Comparison of ENCODE assay signal across 18 cellular contexts in genomic region chr19:3513198-3514140, GRCh38. TPM values are rescaled to one million over a fixed set of nuclear protein-coding genes. Genes with fewer than 3 reads are reported as not detected.
DNase-seq lines count a peak whose midpoint lies in the region; ATAC-seq and TF ChIP-seq lines count a peak whose summit lies in the region.
"Had no signal": no experiment of that assay in that cellular context is flagged by ENCODE, and none has a peak within 500 bp of the region (broad histone marks: within the 10 kb centered on the region; RNA-seq: fewer than 3 reads in every experiment).

No MANE protein-coding gene starts in this region.

- WGBS in right cardiac atrium: 74% methylated on average over 24 of the region's 24 CpGs

- H3K4me3 ChIP-seq in right atrium auricular region (no peak overlapping the region), right cardiac atrium (ENCODE audit: low read length) (no peak overlapping the region)
- H3K4me3 ChIP-seq: hepatocyte, Peyer's patch had no signal

- H3K27me3 ChIP-seq in right atrium auricular region (no peaks in the 10 kb centered on the region), right cardiac atrium (ENCODE audit: control insufficient read depth, insufficient read depth) (no peaks in the 10 kb centered on the region)
- H3K27me3 ChIP-seq: hepatocyte, Peyer's patch had no signal

- H3K9me3 ChIP-seq in right atrium auricular region: no peaks in the 10 kb centered on the region
- no peaks in the 10 kb centered on the region for H3K9me3 ChIP-seq in right cardiac atrium (ENCODE audit: control insufficient read depth, low read length)
- H3K9me3 ChIP-seq: Peyer's patch had no signal

- peaks cover 0 to 9% of the 10 kb centered on the region in 2 donors for H3K36me3 Mint-ChIP-seq in activated naive CD4-positive, alpha-beta T cell treated with anti-CD3 and anti-CD28 coated beads, Interleukin-2, amount 50 U/mL, for 72 hours

- peak; percentile 71 for DNase-seq in Right ventricle myocardium superior
- no peak for DNase-seq in right atrium auricular region (ENCODE audit: low spot score)
- peak in 1 of 3 donors; percentile 66 for DNase-seq in right cardiac atrium
- DNase-seq in activated naive CD4-positive, alpha-beta T cell treated with anti-CD3 and anti-CD28 coated beads, Interleukin-2, amount 50 U/mL, for 72 hours (ENCODE audit: low spot score in 2 of 2): no peak
- DNase-seq in putamen (ENCODE audit: low spot score): no peak
- no peak for DNase-seq in cortex of kidney (lab: John Stamatoyannopoulos, UW)
- DNase-seq: activated B cell treated with CpG ODN at 0.5 μM for 24 hours; activated effector memory CD4-positive, alpha-beta T cell treated with anti-CD3 and anti-CD28 coated beads, Interleukin-2, amount 50 U/mL, for 16 hours; aorta; CD8-positive, alpha-beta T cell; MV-4-11; NCI-H69; Peyer's patch; T-helper 1 cell had no signal

- TF ChIP-seq CTCF in right atrium auricular region (IDR thresholded peaks at IDR 0.05): no peak

- H3K4me1 ChIP-seq in right atrium auricular region: peaks cover 0 to 47% of the 10 kb centered on the region in 2 donors
- peaks cover 4% of the 10 kb centered on the region for H3K4me1 ChIP-seq in right cardiac atrium (ENCODE audit: control insufficient read depth, insufficient read depth, low read length)

- intact Hi-C loops in Right ventricle myocardium superior (cut with DNase I): no loop called here
- intact Hi-C loops in right cardiac atrium (cut with DNase I): no loop called here

- H3K27ac ChIP-seq in right atrium auricular region (no peak overlapping the region), right cardiac atrium (ENCODE audit: low read length) (no peak overlapping the region)
- H3K27ac ChIP-seq: hepatocyte, Peyer's patch had no signal

- no peak overlapping the region for H3K27ac Mint-ChIP-seq in activated naive CD4-positive, alpha-beta T cell treated with anti-CD3 and anti-CD28 coated beads, Interleukin-2, amount 50 U/mL, for 72 hours
- H3K27ac Mint-ChIP-seq: activated B cell treated with CpG ODN at 0.5 μM for 24 hours; CD8-positive, alpha-beta T cell had no signal

- no peaks in the 10 kb centered on the region for H3K9me3 Mint-ChIP-seq in activated naive CD4-positive, alpha-beta T cell treated with anti-CD3 and anti-CD28 coated beads, Interleukin-2, amount 50 U/mL, for 72 hours
- H3K9me3 Mint-ChIP-seq: activated B cell treated with CpG ODN at 0.5 μM for 24 hours; CD8-positive, alpha-beta T cell had no signal

- no peaks in the 10 kb centered on the region for H3K36me3 ChIP-seq in right atrium auricular region

- ATAC-seq in Right ventricle myocardium superior (ENCODE audit: poor library complexity) (peak; percentile 56), right cardiac atrium (peak; percentile 7 to 17)
- ATAC-seq in activated naive CD4-positive, alpha-beta T cell treated with anti-CD3 and anti-CD28 coated beads, Interleukin-2, amount 50 U/mL, for 72 hours: no peak
- ATAC-seq: CD8-positive, alpha-beta T cell; HCT116 had no signal

RNA-seq across cellular contexts. Expression of gene FZR1, which starts 7.4 kb away (rescaled TPM):
- total RNA-seq in Right ventricle myocardium superior: 19.0 TPM
- total RNA-seq in right atrium auricular region: 10 to 100 TPM; 20.6 to 21.7 TPM
- 10 to 100 TPM; 18.6 to 23.3 (median 21.8) TPM for total RNA-seq in right cardiac atrium
- polyA plus RNA-seq in right cardiac atrium: 14.3 TPM
- 10 to 100 TPM; 52.4 to 73.5 TPM for total RNA-seq in activated naive CD4-positive, alpha-beta T cell treated with anti-CD3 and anti-CD28 coated beads, Interleukin-2, amount 50 U/mL, for 72 hours

RNA-seq across cellular contexts. Expression of gene DOHH, which starts 13.0 kb away (rescaled TPM):
- 10.5 TPM for total RNA-seq in Right ventricle myocardium superior
- total RNA-seq in right atrium auricular region: 10 to 100 TPM; 14.1 to 18.4 TPM
- total RNA-seq in right cardiac atrium: 10 to 100 TPM in 3 of 4 donors, 1 to 10 TPM in 1; 9.8 to 14.2 (median 11.4) TPM
- 14.8 TPM for polyA plus RNA-seq in right cardiac atrium
- 10 to 100 TPM; 13.2 to 14.8 TPM for total RNA-seq in activated naive CD4-positive, alpha-beta T cell treated with anti-CD3 and anti-CD28 coated beads, Interleukin-2, amount 50 U/mL, for 72 hours

RNA-seq across cellular contexts. Expression of gene TEKTIP1, which starts 25.5 kb away (rescaled TPM):
- total RNA-seq in Right ventricle myocardium superior (0.46 TPM), right atrium auricular region (not detected), right cardiac atrium (1 to 10 TPM in 1 of 4 donors, under 1 TPM in 1, not detected in 2; 0.97 to 1.2 TPM)
- polyA plus RNA-seq in right cardiac atrium: 0.20 TPM
- total RNA-seq in activated naive CD4-positive, alpha-beta T cell treated with anti-CD3 and anti-CD28 coated beads, Interleukin-2, amount 50 U/mL, for 72 hours: 1 to 10 TPM; 3.0 to 3.8 TPM
- total RNA-seq: fibroblast of lung, hepatocyte had no signal
- polyA plus RNA-seq: fibroblast of lung had no signal

RNA-seq across cellular contexts. Expression of gene SMIM44, which starts 30.2 kb away (rescaled TPM):
- total RNA-seq in Right ventricle myocardium superior: not detected
- not detected for total RNA-seq in right atrium auricular region
- not detected for total RNA-seq in right cardiac atrium
- polyA plus RNA-seq in right cardiac atrium: not detected
- total RNA-seq in activated naive CD4-positive, alpha-beta T cell treated with anti-CD3 and anti-CD28 coated beads, Interleukin-2, amount 50 U/mL, for 72 hours: not detected
- total RNA-seq: activated B cell treated with CpG ODN at 0.5 μM for 24 hours; activated CD8-positive, alpha-beta memory T cell treated with anti-CD3 and anti-CD28 coated beads for 36 hours; aorta; CD8-positive, alpha-beta T cell; fibroblast of lung; hepatocyte had no signal
- polyA plus RNA-seq: aorta, fibroblast of lung, hepatocyte had no signal

RNA-seq across cellular contexts. Expression of gene SMIM24, which starts 33.1 kb away (rescaled TPM):
- not detected for total RNA-seq in Right ventricle myocardium superior
- not detected for total RNA-seq in right atrium auricular region
- not detected for total RNA-seq in right cardiac atrium
- not detected for polyA plus RNA-seq in right cardiac atrium
- total RNA-seq in activated naive CD4-positive, alpha-beta T cell treated with anti-CD3 and anti-CD28 coated beads, Interleukin-2, amount 50 U/mL, for 72 hours: under 1 TPM in 1 of 2 donors, not detected in 1; 0.72 TPM
- total RNA-seq: activated B cell treated with CpG ODN at 0.5 μM for 24 hours, aorta, fibroblast of lung had no signal
- polyA plus RNA-seq: fibroblast of lung had no signal

Comparison
In these comparisons a context has a peak if more than half of its experiments do, and no peak if none do; other contexts are left out.
1. ATAC-seq: peak in Right ventricle myocardium superior (single experiment) and right cardiac atrium (2 of 2); none in activated naive CD4-positive, alpha-beta T cell treated with anti-CD3 and anti-CD28 coated beads, Interleukin-2, amount 50 U/mL, for 72 hours (0 of 2).